ENCODE assay signal across 8 cellular contexts in the genomic region with DNA sequence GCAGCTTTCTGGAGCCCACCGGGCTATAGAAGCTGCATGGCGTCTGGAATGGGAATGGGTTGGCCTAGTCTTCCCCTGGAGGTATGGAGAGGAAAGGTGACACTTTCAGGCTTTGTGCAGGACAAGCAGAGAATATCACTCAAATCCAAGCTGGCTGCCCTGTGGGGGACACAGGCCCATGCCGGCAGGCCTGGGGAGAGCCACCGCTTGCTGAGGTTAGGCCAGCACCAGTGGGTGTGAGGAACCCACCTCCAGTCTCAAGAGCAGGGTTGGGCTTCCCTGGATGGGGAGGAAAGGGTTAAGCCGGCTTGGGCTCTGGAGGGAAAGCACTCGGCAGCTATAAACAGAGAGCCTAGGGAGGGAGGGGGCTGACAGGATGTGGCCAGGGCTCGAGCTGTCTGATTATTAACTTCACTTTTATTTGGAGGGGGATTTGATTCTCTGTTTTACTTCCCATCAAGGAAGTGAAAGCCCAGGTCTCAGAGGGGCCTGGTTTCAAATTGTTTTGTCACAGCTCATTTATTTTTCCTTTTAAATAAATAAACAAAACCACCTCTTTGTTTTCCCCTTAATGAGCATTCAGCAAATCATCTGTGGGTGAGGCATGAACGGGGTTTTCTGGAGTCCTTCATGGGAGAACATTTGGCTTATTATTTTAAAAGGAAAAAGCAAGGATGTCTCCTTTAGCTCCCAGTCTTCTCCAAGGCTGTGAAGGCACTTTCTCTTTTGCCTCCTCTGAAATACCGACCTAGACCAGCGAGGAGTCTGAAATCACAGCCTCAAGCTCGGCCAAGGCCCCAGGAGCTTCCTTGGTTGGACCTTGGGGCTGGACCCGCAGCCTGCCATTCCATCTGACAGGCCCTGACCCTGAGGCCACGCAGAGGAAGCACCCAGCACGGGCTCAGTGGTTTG. TPM values are rescaled to one million over a fixed set of nuclear protein-coding genes. Genes with fewer than 3 reads are reported as not detected.
DNase-seq lines count a peak whose midpoint lies in the region; ATAC-seq, FAIRE-seq and TF ChIP-seq lines count a peak whose summit lies in the region.

No MANE protein-coding gene starts in this region.

- H3K27ac ChIP-seq in SK-N-MC (peak overlapping the region; percentile 57), kidney (ENCODE audit: low read depth in 2 of 2, low read length in 2 of 2) (peak overlapping the region; percentile 97 to 99)

- H3K9me3 ChIP-seq in SK-N-MC (ENCODE audit: low read depth, low read length) (no peaks in the 10 kb centered on the region), kidney (ENCODE audit: control insufficient read depth in 1 of 2, low read length in 2 of 2) (no peaks in the 10 kb centered on the region)

- peak; percentile 36 for DNase-seq in NK-92 treated with Interleukin-12 subunit alpha and Interleukin-12 subunit beta, amount 100 ng/mL, for 24 hours (lab: John Stamatoyannopoulos, UW)
- DNase-seq in NK-92 (lab: John Stamatoyannopoulos, UW; ENCODE audit: unreplicated experiment) (no peak), SK-N-MC (ENCODE audit: low read depth, low spot score) (no peak), kidney (peak; percentile 87), SW 1271 (lab: John Stamatoyannopoulos, UW) (no peak)
- DNase-seq in stimulated activated CD8-positive, alpha-beta memory T cell treated with anti-CD3 and anti-CD28 coated beads, Interleukin-4, amount 100 ng/mL, for 24 hours (ENCODE audit: low read depth) = peak; percentile 23

- no peaks in the 10 kb centered on the region for H3K36me3 ChIP-seq in SK-N-MC (ENCODE audit: insufficient read depth, low read length)
- no peaks in the 10 kb centered on the region for H3K36me3 ChIP-seq in kidney (ENCODE audit: control insufficient read depth in 1 of 2, insufficient read depth in 2 of 2, low read length in 2 of 2)

- H3K4me3 ChIP-seq in SK-N-MC (peak overlapping the region; percentile 4; the same call in 1 of the 2 replicates), kidney (ENCODE audit: low read length in 2 of 2) (peak overlapping the region; percentile 13 to 40)

- peak overlapping the region; percentile 75 to 96 (median 94) for H3K27ac Mint-ChIP-seq in brain

- H3K36me3 Mint-ChIP-seq in brain = no peaks in the 10 kb centered on the region

- intact Hi-C loops in kidney (cut with DNase I) = loop anchor here (10.0 kb wide), 1 partner anchor 570 kb away; no protein-coding TSS in a partner anchor

- no peak for FAIRE-seq in kidney (lab: Jason Lieb, UNC)

- H3K4me1 ChIP-seq in kidney (ENCODE audit: control insufficient read depth in 1 of 2, insufficient read depth in 1 of 2, low read depth in 1 of 2, low read length in 2 of 2) = peaks cover 33 to 34% of the 10 kb centered on the region in 2 donors

- H3K4me3 Mint-ChIP-seq in brain = peak overlapping the region; percentile 51 to 71 (median 66)

- peaks cover 46% of the 10 kb centered on the region for H3K4me1 Mint-ChIP-seq in brain

- no peak for TF ChIP-seq CTCF in brain (conservative IDR thresholded peaks at IDR 0.05)
- TF ChIP-seq CTCF in kidney (IDR thresholded peaks at IDR 0.05; ENCODE audit: borderline replicate concordance, extremely low read depth, insufficient read depth) = no peak

- H3K9me3 Mint-ChIP-seq in brain = no peaks in the 10 kb centered on the region

- ATAC-seq in HG02884 (IDR thresholded peaks at IDR 0.05; ENCODE audit: unreplicated experiment) = peak; percentile 43

- peaks cover 3% of the 10 kb centered on the region for H3K27me3 Mint-ChIP-seq in brain

- H3K9ac ChIP-seq in SK-N-MC (ENCODE audit: insufficient read length) = no peak overlapping the region
- H3K9ac ChIP-seq in kidney (ENCODE audit: low read length in 2 of 2) = peak overlapping the region; percentile 56 to 71

RNA-seq across cellular contexts. Expression of a gene that starts 21.8 kb away (rescaled TPM):
- polyA plus RNA-seq in brain (ENCODE audit: insufficient read depth, low read depth, low replicate concordance) = 104 TPM
- total RNA-seq in kidney = 289 TPM
- polyA plus RNA-seq in kidney (ENCODE audit: insufficient read depth, low read depth, low replicate concordance) = 73.3 TPM

Comparison
In these comparisons a context has a peak if more than half of its experiments do, and no peak if none do; other contexts are left out.
1. DNase-seq: peak in NK-92 treated with Interleukin-12 subunit alpha and Interleukin-12 subunit beta, amount 100 ng/mL, for 24 hours (single experiment), kidney (single experiment) and stimulated activated CD8-positive, alpha-beta memory T cell treated with anti-CD3 and anti-CD28 coated beads, Interleukin-4, amount 100 ng/mL, for 24 hours (single experiment); none in NK-92 (single experiment), SK-N-MC (single experiment) and SW 1271 (0 of 2).